10 cellular contexts compared by ENCODE assay signal in genomic region chr2:175880-176800, GRCh38.
DNase-seq lines count a peak whose midpoint lies in the region; ATAC-seq and TF ChIP-seq lines count a peak whose summit lies in the region.
"Had no signal": no experiment of that assay in that cellular context is flagged by ENCODE, and none has a peak within 500 bp of the region (broad histone marks: within the 10 kb centered on the region; RNA-seq: fewer than 3 reads in every experiment).

No MANE protein-coding gene starts in this region.

- in situ Hi-C loops in transverse colon (cut with MboI; ENCODE audit: low pct_ligation_motif_present in 1 of 4, low pct_unique_long_range_greater_than_20kb in 1 of 4, low sequenced_read_pairs in 3 of 4), result no loop called here

- ATAC-seq in GM21381 (IDR thresholded peaks at IDR 0.05; ENCODE audit: unreplicated experiment), result no peak
- ATAC-seq: A549 had no signal

- H3K4me3 ChIP-seq in hepatocyte (no peak overlapping the region), transverse colon (no peak overlapping the region)
- H3K4me3 ChIP-seq: A549 had no signal

- H3K4me1 ChIP-seq in hepatocyte (ENCODE audit: insufficient read depth), result peaks cover 14% of the 10 kb centered on the region
- H3K4me1 ChIP-seq in transverse colon, result peaks cover 0 to 5% (median 2%) of the 10 kb centered on the region in 4 donors
- H3K4me1 ChIP-seq: A549 had no signal

- peak overlapping the region; percentile 56 for H3K4me2 ChIP-seq in hepatocyte
- H3K4me2 ChIP-seq: A549 had no signal

- no peaks in the 10 kb centered on the region for H3K36me3 ChIP-seq in hepatocyte (replicated peaks; ENCODE audit: insufficient read depth, low read depth)
- no peaks in the 10 kb centered on the region for H3K36me3 ChIP-seq in transverse colon

- H2AFZ ChIP-seq in hepatocyte, result no peak overlapping the region

- H3K27ac ChIP-seq in hepatocyte (peak overlapping the region; percentile 58), transverse colon (peak overlapping the region; percentile 29 to 76 (median 58))
- H3K27ac ChIP-seq: A549 had no signal

- no peaks in the 10 kb centered on the region for H3K27me3 ChIP-seq in hepatocyte
- H3K27me3 ChIP-seq in transverse colon, result no peaks in the 10 kb centered on the region

- H3K9me3 ChIP-seq in hepatocyte (ENCODE audit: low read depth), result no peaks in the 10 kb centered on the region
- H3K9me3 ChIP-seq in transverse colon, result no peaks in the 10 kb centered on the region
- H3K9me3 ChIP-seq: A549 had no signal

- TF ChIP-seq CTCF in hepatocyte (IDR thresholded peaks at IDR 0.05; ENCODE audit: poor library complexity) (no peak), transverse colon (IDR thresholded peaks at IDR 0.05) (no peak)

- intact Hi-C loops in transverse colon (cut with DNase I; ENCODE audit: low total_unique reads), result no loop called here

- no peaks in the 10 kb centered on the region for H4K20me1 ChIP-seq in hepatocyte (ENCODE audit: insufficient read depth, poor library complexity, severe bottlenecking)

- no peaks in the 10 kb centered on the region for H3K79me2 ChIP-seq in hepatocyte

- DNase-seq in activated gamma-delta T cell treated with Interleukin-2 at 50 U/mL for 16 hours, result peak; percentile 64
- DNase-seq in activated gamma-delta T cell (lab: John Stamatoyannopoulos, UW), result no peak
- peak; percentile 61 for DNase-seq in activated CD8-positive, alpha-beta memory T cell treated with anti-CD3 and anti-CD28 coated beads, Interleukin-2, amount 50 U/mL, for 48 hours
- peak; percentile 33 for DNase-seq in hepatocyte (ENCODE audit: low spot score)
- no peak for DNase-seq in transverse colon
- no peak for DNase-seq in dermis blood vessel endothelial cell
- DNase-seq in midbrain (lab: John Stamatoyannopoulos, UW), result no peak
- DNase-seq: anterior cingulate cortex had no signal

- TF ChIP-seq POLR2A in transverse colon (IDR thresholded peaks at IDR 0.05), result no peak

- TF ChIP-seq EP300 in transverse colon (IDR thresholded peaks at IDR 0.05; ENCODE audit: low read depth), result no peak

- WGBS in hepatocyte (ENCODE audit: low lambda C conversion rate, missing lambda C conversion rate), result 56% methylated on average over 16 of the region's 16 CpGs
- 48 to 52% methylated on average over 7 to 16 of the region's 16 CpGs for WGBS in transverse colon (ENCODE audit: low coverage in 1 of 2), 2 donors

- no peaks in the 10 kb centered on the region for H3K9me2 ChIP-seq in hepatocyte (replicated peaks; ENCODE audit: insufficient read depth)

Comparison
In these comparisons a context has a peak if more than half of its experiments do, and no peak if none do; other contexts are left out.
1. DNase-seq: peak in activated gamma-delta T cell treated with Interleukin-2 at 50 U/mL for 16 hours (single experiment), activated CD8-positive, alpha-beta memory T cell treated with anti-CD3 and anti-CD28 coated beads, Interleukin-2, amount 50 U/mL, for 48 hours (single experiment) and hepatocyte (single experiment); none in activated gamma-delta T cell (single experiment), transverse colon (single experiment), dermis blood vessel endothelial cell (single experiment) and midbrain (single experiment).